ENCODE assay signal across 12 cellular contexts in the genomic region with DNA sequence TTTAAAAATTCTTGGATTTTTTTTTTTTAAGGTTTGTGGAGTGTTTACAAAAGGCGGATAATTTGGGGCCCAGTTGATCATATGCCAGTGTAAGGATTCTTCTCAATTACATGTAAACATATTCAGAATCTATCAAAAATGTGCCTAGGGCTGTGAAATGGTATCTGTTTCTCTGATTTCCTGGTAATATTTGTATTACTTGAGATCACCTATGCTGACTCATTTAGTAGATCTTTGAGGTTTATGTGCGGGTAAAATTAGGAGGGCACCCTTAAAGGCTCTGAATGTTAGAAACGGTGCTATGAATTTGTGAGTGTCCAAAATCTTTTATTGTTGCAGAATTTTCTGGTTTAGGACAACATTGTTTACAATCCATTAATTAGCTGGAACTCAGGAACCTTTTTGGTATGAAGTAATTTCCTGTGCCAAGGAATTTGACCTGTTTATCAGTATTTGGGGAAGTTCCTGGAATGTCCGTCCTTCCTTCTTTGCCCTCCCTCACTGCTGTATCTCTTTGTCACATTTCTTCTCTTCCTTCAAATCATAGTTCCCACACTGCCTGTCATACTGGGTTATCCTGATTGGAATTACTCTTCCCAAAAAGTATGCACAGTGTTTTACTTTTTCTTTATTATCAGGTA.
DNase-seq lines count a peak whose midpoint lies in the region; ATAC-seq lines count a peak whose summit lies in the region.
"Had no signal": no experiment of that assay in that cellular context is flagged by ENCODE, and none has a peak within 500 bp of the region (broad histone marks: within the 10 kb centered on the region; RNA-seq: fewer than 3 reads in every experiment).

No MANE protein-coding gene starts in this region.

- no peak overlapping the region for H3K4me3 Mint-ChIP-seq in effector memory CD8-positive, alpha-beta T cell
- H3K4me3 Mint-ChIP-seq: T-helper 1 cell treated with Interleukin-12 subunit alpha and Interleukin-12 subunit beta and Interleukin-4 antibody, amounts not matched to agents 30 μg/mL and 1 μg/mL, for 36 hours had no signal

- H2AFZ ChIP-seq in trophoblast cell (ENCODE audit: insufficient read depth, low read length, poor library complexity), result no peak overlapping the region

- H2AK5ac ChIP-seq in trophoblast cell (ENCODE audit: low read length), result no peak overlapping the region

- no peak overlapping the region for H3K4me2 ChIP-seq in trophoblast cell (ENCODE audit: low read length)
- H3K4me2 ChIP-seq: KMS-11 had no signal

- no peak overlapping the region for H2BK120ac ChIP-seq in trophoblast cell (ENCODE audit: insufficient read depth, low read length, poor library complexity)

- H3K36me3 Mint-ChIP-seq in effector memory CD8-positive, alpha-beta T cell (ENCODE audit: insufficient read depth), result no peaks in the 10 kb centered on the region

- DNase-seq in ELR (ENCODE audit: low read depth) (peak; percentile 13), HuH-7.5 (ENCODE audit: low spot score) (peak; percentile 21), dermis blood vessel endothelial cell (peak; percentile 78), trophoblast cell (peak; percentile 53 to 86), cortex of kidney (lab: John Stamatoyannopoulos, UW) (no peak)
- DNase-seq in effector memory CD8-positive, alpha-beta T cell, result no peak
- no peak for DNase-seq in activated CD4-positive, alpha-beta T cell treated with anti-CD3 and anti-CD28 coated beads for 4 hours
- DNase-seq: NCI-H446 treated with DMSO at 0.1 percent for 48 hours, occipital lobe had no signal

- peaks cover 0 to 2% of the 10 kb centered on the region in 2 donors for H3K4me1 Mint-ChIP-seq in effector memory CD8-positive, alpha-beta T cell (ENCODE audit: low read depth in 2 of 2)

- peaks cover 0 to 3% of the 10 kb centered on the region in 2 experiments for H3K36me3 ChIP-seq in trophoblast cell (ENCODE audit: control insufficient read depth in 1 of 2, insufficient read depth in 2 of 2, low read length in 2 of 2)

- no CpG with 5 or more reads among the region's 4 CpGs for WGBS in trophoblast cell (ENCODE audit: extremely low coverage, insufficient coverage, insufficient read length)

- H3K27me3 ChIP-seq in trophoblast cell (ENCODE audit: insufficient read depth, low read length), result no peaks in the 10 kb centered on the region

- H3K4me3 ChIP-seq in trophoblast cell (ENCODE audit: low read depth, low read length), result no peak overlapping the region

- H3K14ac ChIP-seq in trophoblast cell (ENCODE audit: low read length), result no peak overlapping the region

- no peak overlapping the region for H4K12ac ChIP-seq in trophoblast cell (ENCODE audit: low read depth, low read length)

- peaks cover 0 to 10% of the 10 kb centered on the region in 2 donors for H3K27me3 Mint-ChIP-seq in effector memory CD8-positive, alpha-beta T cell

- no peak overlapping the region for H4K91ac ChIP-seq in trophoblast cell (ENCODE audit: low read depth, low read length)

- H2BK5ac ChIP-seq in trophoblast cell (ENCODE audit: low read depth, low read length, poor library complexity), result no peak overlapping the region

- H2BK12ac ChIP-seq in trophoblast cell (ENCODE audit: low read length), result no peak overlapping the region

- peaks cover 3% of the 10 kb centered on the region for H3K9me3 ChIP-seq in trophoblast cell (ENCODE audit: insufficient read depth, low read depth, low read length)

- no peak for ATAC-seq in effector memory CD8-positive, alpha-beta T cell (replicated peaks)
- no peak for ATAC-seq in HG02642 (IDR thresholded peaks at IDR 0.05; ENCODE audit: poor library complexity, unreplicated experiment)

- H3K79me2 ChIP-seq in trophoblast cell (ENCODE audit: control insufficient read depth, insufficient read depth, low read length, poor library complexity), result peaks cover 2% of the 10 kb centered on the region

- peaks cover 0 to 17% of the 10 kb centered on the region in 2 donors for H3K9me3 Mint-ChIP-seq in effector memory CD8-positive, alpha-beta T cell

- no peak overlapping the region for H4K8ac ChIP-seq in trophoblast cell (ENCODE audit: low read depth, low read length)

- no peak overlapping the region for H3K27ac ChIP-seq in trophoblast cell (ENCODE audit: low read depth, low read length)
- H3K27ac ChIP-seq: KMS-11 had no signal

- H3K4me1 ChIP-seq in trophoblast cell (ENCODE audit: control insufficient read depth in 1 of 2, insufficient read depth in 2 of 2, low read length in 2 of 2), result peaks cover 2 to 10% of the 10 kb centered on the region in 2 experiments

- H3K4ac ChIP-seq in trophoblast cell (ENCODE audit: low read depth, low read length), result no peak overlapping the region

- H3K18ac ChIP-seq in trophoblast cell (ENCODE audit: low read length), result no peak overlapping the region

- H3K9ac ChIP-seq in trophoblast cell (ENCODE audit: low read length), result no peak overlapping the region
- H3K9ac ChIP-seq: KMS-11 had no signal

- peaks cover 4% of the 10 kb centered on the region for H3K79me1 ChIP-seq in trophoblast cell (ENCODE audit: low read length)

- no peak overlapping the region for H3K23ac ChIP-seq in trophoblast cell (ENCODE audit: low read length)

- H3K27ac Mint-ChIP-seq in effector memory CD8-positive, alpha-beta T cell, result no peak overlapping the region
- H3K27ac Mint-ChIP-seq: T-helper 1 cell treated with Interleukin-12 subunit alpha and Interleukin-12 subunit beta and Interleukin-4 antibody, amounts not matched to agents 30 μg/mL and 1 μg/mL, for 36 hours had no signal

Comparison
In these comparisons a context has a peak if more than half of its experiments do, and no peak if none do; other contexts are left out.
1. DNase-seq: peak in ELR (single experiment), HuH-7.5 (single experiment), dermis blood vessel endothelial cell (single experiment) and trophoblast cell (2 of 2); none in effector memory CD8-positive, alpha-beta T cell (0 of 3), cortex of kidney (single experiment) and activated CD4-positive, alpha-beta T cell treated with anti-CD3 and anti-CD28 coated beads for 4 hours (0 of 2).